In genomic region chr9:130765135-130766030, GRCh38 we compare ENCODE assay signal across 10 cellular contexts.
A peak's percentile ranks its signal among the peaks of the same experiment; 100 is the strongest.
DNase-seq lines count a peak whose midpoint lies in the region; ATAC-seq and TF ChIP-seq lines count a peak whose summit lies in the region.
"Had no signal": no experiment of that assay in that cellular context is flagged by ENCODE, and none has a peak within 500 bp of the region (broad histone marks: within the 10 kb centered on the region; RNA-seq: fewer than 3 reads in every experiment).

No MANE protein-coding gene starts in this region.

- H3K4ac ChIP-seq in mesendoderm (ENCODE audit: low read depth, low read length): no peak overlapping the region

- no CpG with 5 or more reads among the region's 8 CpGs for WGBS in mesendoderm (ENCODE audit: extremely low coverage, insufficient coverage, low lambda C conversion rate)

- no peak overlapping the region for H2AFZ ChIP-seq in PC-3 (ENCODE audit: low read length)

- no peak for TF ChIP-seq CTCF in PC-3 (conservative IDR thresholded peaks at IDR 0.05; ENCODE audit: low read depth, low read length)

- CTCF ChIA-PET in PC-3 (lab: Charles Lee): no interaction called here

- DNase-seq in M059J (ENCODE audit: low read depth) (peak; percentile 55), mesendoderm (no peak), mucosa of gallbladder (ENCODE audit: low spot score) (no peak), posterior vena cava (ENCODE audit: low spot score) (no peak), PC-3 (no peak)
- DNase-seq: H7 had no signal

- no peaks in the 10 kb centered on the region for H3K27me3 ChIP-seq in BLaER1 treated with 17β-estradiol and CSF1 and Interleukin-3, amounts not matched to agents 10 nM and 100 nM
- H3K27me3 ChIP-seq in mesendoderm (ENCODE audit: insufficient read depth, low read length, poor library complexity) (no peaks in the 10 kb centered on the region), PC-3 (ENCODE audit: low read length) (no peaks in the 10 kb centered on the region)

- H3K9ac ChIP-seq in BLaER1 treated with 17β-estradiol and CSF1 and Interleukin-3, amounts not matched to agents 10 nM and 100 nM: peak overlapping the region in 2 of 11 experiments; percentile 60 to 69; a peak in 2 of 22 replicates
- H3K9ac ChIP-seq in mesendoderm (ENCODE audit: low read length) (no peak overlapping the region), PC-3 (ENCODE audit: low read length) (no peak overlapping the region)

- no peaks in the 10 kb centered on the region for H3F3A ChIP-seq in PC-3 (ENCODE audit: low read length, unreplicated experiment)

- H3K79me2 ChIP-seq in mesendoderm (ENCODE audit: control insufficient read depth, insufficient read depth, low read length): peaks cover 5% of the 10 kb centered on the region
- 0 out of 2 replicates have a peak, but pooled peaks cover 9% of the 10 kb centered on the region for H3K79me2 ChIP-seq in PC-3 (ENCODE audit: low read length)

- no peak overlapping the region for H3K4me3 ChIP-seq in BLaER1 treated with 17β-estradiol and CSF1 and Interleukin-3, amounts not matched to agents 10 nM and 100 nM
- H3K4me3 ChIP-seq in mesendoderm (ENCODE audit: low read length) (no peak overlapping the region), PC-3 (ENCODE audit: low read length) (no peak overlapping the region)

- H2BK15ac ChIP-seq in mesendoderm (replicated peaks; ENCODE audit: low read depth): no peak overlapping the region

- H4K5ac ChIP-seq in mesendoderm (ENCODE audit: low read length): no peak overlapping the region

- H4K20me1 ChIP-seq in BLaER1 treated with 17β-estradiol and CSF1 and Interleukin-3, amounts not matched to agents 10 nM and 100 nM: peaks cover 11 to 94% (median 36%) of the 10 kb centered on the region in 11 experiments; a peak in 20 of 22 replicates
- H4K20me1 ChIP-seq in PC-3 (ENCODE audit: low read length): no peaks in the 10 kb centered on the region

- ATAC-seq in GM19023 (IDR thresholded peaks at IDR 0.05; ENCODE audit: unreplicated experiment) (peak; percentile 58), GM21786 (IDR thresholded peaks at IDR 0.05; ENCODE audit: unreplicated experiment) (no peak), PC-3 (no peak)
- ATAC-seq: Panc1 had no signal

- H3K9me3 ChIP-seq in BLaER1 treated with 17β-estradiol and CSF1 and Interleukin-3, amounts not matched to agents 10 nM and 100 nM (replicated peaks in 1 of 11): no peaks in the 10 kb centered on the region
- H3K9me3 ChIP-seq in PC-3 (ENCODE audit: low read length): no peaks in the 10 kb centered on the region

- H3K27ac ChIP-seq in BLaER1 treated with 17β-estradiol and CSF1 and Interleukin-3, amounts not matched to agents 10 nM and 100 nM: peak overlapping the region in 3 of 11 experiments; percentile 60 to 77 (median 73); a peak in 4 of 22 replicates
- H3K27ac ChIP-seq in mesendoderm (ENCODE audit: low read depth, low read length) (peak overlapping the region; percentile 14), PC-3 (ENCODE audit: low read length) (no peak overlapping the region)

- BruUV-seq in PC-3 (replicated peaks; lab: Mats Ljungman, UMichigan): no TSS peak

- H2AK5ac ChIP-seq in mesendoderm (ENCODE audit: low read length): no peak overlapping the region

- no peak overlapping the region for H3K23ac ChIP-seq in mesendoderm (ENCODE audit: low read length)

- no peaks in the 10 kb centered on the region for H3K36me3 ChIP-seq in BLaER1 treated with 17β-estradiol and CSF1 and Interleukin-3, amounts not matched to agents 10 nM and 100 nM
- H3K36me3 ChIP-seq in mesendoderm (ENCODE audit: control insufficient read depth, insufficient read depth, low read length) (no peaks in the 10 kb centered on the region), PC-3 (ENCODE audit: low read depth, low read length) (no peaks in the 10 kb centered on the region)

- H2BK120ac ChIP-seq in mesendoderm (ENCODE audit: low read depth, low read length): no peak overlapping the region

- intact Hi-C loops in posterior vena cava (cut with DNase I) (loop anchor here (5.0 to 10.0 kb wide), 2 partner anchors 48 to 51 kb away; no protein-coding TSS in a partner anchor), PC-3 (cut with micrococcal nuclease) (no loop called here)

- H3K56ac ChIP-seq in mesendoderm (ENCODE audit: low read length): no peak overlapping the region

- peaks cover 20% of the 10 kb centered on the region for H3K79me1 ChIP-seq in mesendoderm (ENCODE audit: low read length)

- no peak overlapping the region for H3K18ac ChIP-seq in mesendoderm (ENCODE audit: low read length)

- H3K4me1 ChIP-seq in BLaER1 treated with 17β-estradiol and CSF1 and Interleukin-3, amounts not matched to agents 10 nM and 100 nM: peaks cover 41 to 83% (median 56%) of the 10 kb centered on the region in 10 experiments
- H3K4me1 ChIP-seq in mesendoderm (ENCODE audit: control insufficient read depth, low read depth, low read length) (peaks cover 8% of the 10 kb centered on the region), PC-3 (ENCODE audit: insufficient read depth, low read length) (no peaks in the 10 kb centered on the region)

- H4K8ac ChIP-seq in mesendoderm (ENCODE audit: low read depth, low read length): no peak overlapping the region

- peak overlapping the region; percentile 6 to 90 (median 52); a peak in 19 of 22 replicates for H3K4me2 ChIP-seq in BLaER1 treated with 17β-estradiol and CSF1 and Interleukin-3, amounts not matched to agents 10 nM and 100 nM
- no peak overlapping the region for H3K4me2 ChIP-seq in mesendoderm (ENCODE audit: low read length)
- no peak overlapping the region for H3K4me2 ChIP-seq in PC-3 (ENCODE audit: low read length)

- H3K9me2 ChIP-seq in PC-3 (replicated peaks; ENCODE audit: low read length): no peaks in the 10 kb centered on the region

- no peak overlapping the region for H2BK5ac ChIP-seq in mesendoderm (ENCODE audit: low read length)

- POLR2A ChIA-PET in PC-3 (lab: Charles Lee; ENCODE audit: unreplicated experiment): no interaction called here

Comparison
In these comparisons a context has a peak if more than half of its experiments do, and no peak if none do; other contexts are left out.
1. H3K4me2 ChIP-seq: peak in BLaER1 treated with 17β-estradiol and CSF1 and Interleukin-3, amounts not matched to agents 10 nM and 100 nM (11 of 11); none in mesendoderm (single experiment) and PC-3 (single experiment).